ENCODE assay signal across 1 cellular context in genomic region chr14:37587881-37588666, GRCh38.
TF ChIP-seq lines count a peak whose summit lies in the region.

No MANE protein-coding gene starts in this region.

TF ChIP-seq in HepG2, 621 proteins besides CTCF, POLR2A, EP300 and RAD21 (continued from another document and continues in another):
- TF ChIP-seq PRDM10 (CRISPR knock-in tag; IDR thresholded peaks at IDR 0.05; ENCODE audit: low read depth) (peak; percentile 48; the same call in 1 of the 2 replicates), ZMYM4 (CRISPR knock-in tag; IDR thresholded peaks at IDR 0.05) (peak; percentile 92), ZNF101 (CRISPR knock-in tag; IDR thresholded peaks at IDR 0.05; ENCODE audit: borderline replicate concordance, low read depth) (no peak), KDM6A (CRISPR knock-in tag; IDR thresholded peaks at IDR 0.05; ENCODE audit: low read depth) (no peak), ELF1 (CRISPR knock-in tag; IDR thresholded peaks at IDR 0.05) (peak; percentile 58), ZNF782 (CRISPR knock-in tag; IDR thresholded peaks at IDR 0.05; ENCODE audit: borderline replicate concordance) (no peak), ZBTB7B (CRISPR knock-in tag; IDR thresholded peaks at IDR 0.05) (peak; percentile 80), LCORL (IDR thresholded peaks at IDR 0.05) (no peak), LCORL (CRISPR knock-in tag; IDR thresholded peaks at IDR 0.05) (peak; percentile 92), ZNF3 (CRISPR knock-in tag; IDR thresholded peaks at IDR 0.05) (peak; percentile 44; the same call in 1 of the 2 replicates), RXRA (CRISPR knock-in tag; IDR thresholded peaks at IDR 0.05) (peak; percentile 68; the same call in 1 of the 2 replicates), ZBTB40 (IDR thresholded peaks at IDR 0.05) (no peak), ZBTB40 (CRISPR knock-in tag; IDR thresholded peaks at IDR 0.05) (peak; percentile 68), ZNF557 (CRISPR knock-in tag; IDR thresholded peaks at IDR 0.05) (no peak), KAT8 (CRISPR knock-in tag; IDR thresholded peaks at IDR 0.05) (peak; percentile 51; the same call in 1 of the 2 replicates), CSRNP2 (CRISPR knock-in tag; conservative IDR thresholded peaks at IDR 0.05; ENCODE audit: low read depth) (no peak), KDM5B (CRISPR knock-in tag; IDR thresholded peaks at IDR 0.05; ENCODE audit: borderline replicate concordance) (peak; percentile 98), CEBPG (CRISPR knock-in tag; IDR thresholded peaks at IDR 0.05) (no peak), ZNF253 (CRISPR knock-in tag; IDR thresholded peaks at IDR 0.05; ENCODE audit: borderline replicate concordance) (no peak; the same call in 1 of the 2 replicates), ZNF639 (CRISPR knock-in tag; conservative IDR thresholded peaks at IDR 0.05) (peak; percentile 62), ZNF713 (CRISPR knock-in tag; IDR thresholded peaks at IDR 0.05) (no peak), MZF1 (CRISPR knock-in tag; IDR thresholded peaks at IDR 0.05; ENCODE audit: borderline replicate concordance) (0 out of 2 replicates have a peak, but pooled peaks have one; percentile 18), RARG (CRISPR knock-in tag; IDR thresholded peaks at IDR 0.05; ENCODE audit: low read depth) (no peak), NCOA5 (CRISPR knock-in tag; IDR thresholded peaks at IDR 0.05) (no peak), ZC3H4 (CRISPR knock-in tag; IDR thresholded peaks at IDR 0.05; ENCODE audit: borderline replicate concordance) (peak; percentile 37; the same call in 1 of the 2 replicates), ATM (IDR thresholded peaks at IDR 0.05; ENCODE audit: borderline replicate concordance) (no peak), PRDM15 (CRISPR knock-in tag; IDR thresholded peaks at IDR 0.05) (peak; percentile 58; the same call in 1 of the 2 replicates), KDM4B (CRISPR knock-in tag; IDR thresholded peaks at IDR 0.05) (peak; percentile 78; the same call in 1 of the 2 replicates), HBP1 (CRISPR knock-in tag; IDR thresholded peaks at IDR 0.05; ENCODE audit: low read depth) (peak; percentile 84; the same call in 1 of the 2 replicates), CC2D1A (CRISPR knock-in tag; IDR thresholded peaks at IDR 0.05) (0 out of 2 replicates have a peak, but pooled peaks have one; percentile 15), GATAD1 (CRISPR knock-in tag; IDR thresholded peaks at IDR 0.05) (no peak; the same call in 1 of the 2 replicates), ZSCAN29 (CRISPR knock-in tag; conservative IDR thresholded peaks at IDR 0.05) (peak; percentile 58; the same call in 1 of the 2 replicates), PCBP2 (optimal IDR thresholded peaks at IDR 0.05; ENCODE audit: low read depth, low read length, poor library complexity, severe bottlenecking) (no peak), TFDP2 (CRISPR knock-in tag; IDR thresholded peaks at IDR 0.05) (peak; percentile 60), MYC (CRISPR knock-in tag; IDR thresholded peaks at IDR 0.05; ENCODE audit: borderline replicate concordance) (peak; percentile 82), SSRP1 (CRISPR knock-in tag; IDR thresholded peaks at IDR 0.05) (peak; percentile 62; the same call in 1 of the 2 replicates), SP1 (IDR thresholded peaks at IDR 0.05) (no peak), SP1 (CRISPR knock-in tag; IDR thresholded peaks at IDR 0.05) (peak; percentile 11; the same call in 1 of the 2 replicates), ZNF670 (CRISPR knock-in tag; IDR thresholded peaks at IDR 0.05; ENCODE audit: borderline replicate concordance) (no peak)
